In the genomic region with DNA sequence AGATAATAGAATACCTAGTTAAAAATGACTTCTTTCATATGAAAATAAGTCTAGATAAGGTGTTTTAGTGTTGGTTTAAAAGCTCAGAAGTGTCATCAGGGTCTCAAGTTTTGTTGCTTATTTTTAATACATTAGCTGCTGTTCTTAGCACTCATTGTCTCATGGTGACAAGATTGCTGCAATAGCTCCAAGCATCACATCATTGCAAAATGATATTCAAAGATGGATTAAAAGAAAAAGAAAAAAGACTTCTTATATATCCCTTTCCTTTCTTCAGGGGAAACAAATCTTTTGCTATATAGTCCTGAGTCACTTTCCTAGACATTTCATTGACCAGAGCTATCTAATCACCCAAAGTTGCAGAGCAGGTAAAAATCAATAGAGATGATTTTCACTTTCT, we compare ENCODE assay signal across 10 cellular contexts.
"Had no signal": no experiment of that assay in that cellular context is flagged by ENCODE, and none has a peak within 500 bp of the region (broad histone marks: within the 10 kb centered on the region; RNA-seq: fewer than 3 reads in every experiment).

No MANE protein-coding gene starts in this region.

- H2AFZ ChIP-seq: GM23338 had no signal

- H3K27me3 Mint-ChIP-seq: IgD-negative memory B cell had no signal

- H3K4me2 ChIP-seq: GM23338 had no signal

- ATAC-seq: GM23338, HepG2 had no signal

- FAIRE-seq: H1, H54, HepG2 had no signal

- H3K4me3 ChIP-seq: GM23338 had no signal

- DNase-seq: H9, HCEC 1CT, HFFc6, KG1 had no signal

- H3K9me3 Mint-ChIP-seq: GM23338, H9, HFFc6 had no signal

- H3K27ac ChIP-seq: HL-60 had no signal

- H3K4me3 Mint-ChIP-seq: GM23338, H9, HFFc6 had no signal

- H3K27ac Mint-ChIP-seq: GM23338, H9, HFFc6, IgD-negative memory B cell had no signal

- H3K4me1 Mint-ChIP-seq: GM23338 had no signal
